In genomic region chr1:147808025-147808424, GRCh38 we compare ENCODE assay signal across 1 cellular context.
A peak's percentile ranks its signal among the peaks of the same experiment; 100 is the strongest.
TF ChIP-seq lines count a peak whose summit lies in the region.

No MANE protein-coding gene starts in this region.

TF ChIP-seq in HepG2, 621 proteins besides CTCF, POLR2A, EP300 and RAD21 (continued from another document and continues in another):
- TF ChIP-seq FUBP1 (CRISPR knock-in tag; IDR thresholded peaks at IDR 0.05; ENCODE audit: borderline replicate concordance), result no peak
- no peak for TF ChIP-seq IRF1 (CRISPR knock-in tag; IDR thresholded peaks at IDR 0.05; ENCODE audit: low read depth)
- 0 out of 2 replicates have a peak, but pooled peaks have one; percentile 25 for TF ChIP-seq HNF1A (IDR thresholded peaks at IDR 0.05; ENCODE audit: low read depth)
- peak; percentile 38; the same call in 1 of the 2 replicates for TF ChIP-seq HNF1A (CRISPR knock-in tag; IDR thresholded peaks at IDR 0.05; ENCODE audit: borderline replicate concordance)
- no peak for TF ChIP-seq ZNF17 (CRISPR knock-in tag; IDR thresholded peaks at IDR 0.05)
- TF ChIP-seq ZNF235 (CRISPR knock-in tag; IDR thresholded peaks at IDR 0.05; ENCODE audit: borderline replicate concordance), result no peak
- TF ChIP-seq ZNF614 (CRISPR knock-in tag; IDR thresholded peaks at IDR 0.05; ENCODE audit: borderline replicate concordance), result peak; percentile 79
- TF ChIP-seq ZNF264 (CRISPR knock-in tag; IDR thresholded peaks at IDR 0.05), result 0 out of 2 replicates have a peak, but pooled peaks have one; percentile 61
- no peak for TF ChIP-seq E2F5 (CRISPR knock-in tag; conservative IDR thresholded peaks at IDR 0.05)
- TF ChIP-seq IKZF5 (CRISPR knock-in tag; IDR thresholded peaks at IDR 0.05), result peak; percentile 74; the same call in 1 of the 2 replicates
- no peak for TF ChIP-seq PCBP2 (optimal IDR thresholded peaks at IDR 0.05; ENCODE audit: low read depth, low read length, poor library complexity, severe bottlenecking)
- TF ChIP-seq FOSL2 (CRISPR knock-in tag; IDR thresholded peaks at IDR 0.05), result peak; percentile 85
- TF ChIP-seq AHDC1 (CRISPR knock-in tag; IDR thresholded peaks at IDR 0.05; ENCODE audit: borderline replicate concordance), result peak; percentile 95
- TF ChIP-seq STAT6 (CRISPR knock-in tag; IDR thresholded peaks at IDR 0.05; ENCODE audit: borderline replicate concordance), result no peak
- no peak for TF ChIP-seq ZSCAN31 (CRISPR knock-in tag; IDR thresholded peaks at IDR 0.05; ENCODE audit: low read depth)
- TF ChIP-seq TEAD3 (CRISPR knock-in tag; optimal IDR thresholded peaks at IDR 0.05; ENCODE audit: borderline replicate concordance), result peak; percentile 81
- TF ChIP-seq GLI4 (CRISPR knock-in tag; IDR thresholded peaks at IDR 0.05; ENCODE audit: borderline replicate concordance), result no peak
- TF ChIP-seq KDM1A (CRISPR knock-in tag; IDR thresholded peaks at IDR 0.05), result peak; percentile 80; the same call in 1 of the 2 replicates
- peak; percentile 59; the same call in 1 of the 2 replicates for TF ChIP-seq SALL2 (CRISPR knock-in tag; IDR thresholded peaks at IDR 0.05)
- TF ChIP-seq SP140L (CRISPR knock-in tag; IDR thresholded peaks at IDR 0.05; ENCODE audit: borderline replicate concordance), result 0 out of 2 replicates have a peak, but pooled peaks have one; percentile 45
- 0 out of 2 replicates have a peak, but pooled peaks have one; percentile 5 for TF ChIP-seq STAG1 (CRISPR knock-in tag; IDR thresholded peaks at IDR 0.05)
- TF ChIP-seq SNRNP70 (IDR thresholded peaks at IDR 0.05; ENCODE audit: low read depth, low read length), result no peak
- TF ChIP-seq ZMYM4 (CRISPR knock-in tag; IDR thresholded peaks at IDR 0.05), result peak; percentile 80
- TF ChIP-seq CBFB (CRISPR knock-in tag; IDR thresholded peaks at IDR 0.05), result 0 out of 2 replicates have a peak, but pooled peaks have one; percentile 38
- TF ChIP-seq LCORL (IDR thresholded peaks at IDR 0.05), result peak; percentile 74
- TF ChIP-seq LCORL (CRISPR knock-in tag; IDR thresholded peaks at IDR 0.05), result peak; percentile 91
- peak; percentile 71; the same call in 1 of the 2 replicates for TF ChIP-seq TFAP4 (IDR thresholded peaks at IDR 0.05; ENCODE audit: borderline replicate concordance, low read depth)
- TF ChIP-seq NFIC (IDR thresholded peaks at IDR 0.05; ENCODE audit: low read length), result peak; percentile 56; the same call in 1 of the 2 replicates
- peak; percentile 87 for TF ChIP-seq ZBTB37 (CRISPR knock-in tag; IDR thresholded peaks at IDR 0.05)
- peak; percentile 95 for TF ChIP-seq BCL6 (CRISPR knock-in tag; IDR thresholded peaks at IDR 0.05)
- TF ChIP-seq FOXP1 (IDR thresholded peaks at IDR 0.05), result no peak
- peak; percentile 77; the same call in 1 of the 2 replicates for TF ChIP-seq FOXP1 (CRISPR knock-in tag; IDR thresholded peaks at IDR 0.05)
- TF ChIP-seq SRY (CRISPR knock-in tag; IDR thresholded peaks at IDR 0.05), result no peak
- 0 out of 2 replicates have a peak, but pooled peaks have one; percentile 15 for TF ChIP-seq MAFF (IDR thresholded peaks at IDR 0.05; ENCODE audit: low read depth, low read length)
- TF ChIP-seq SMC3 (IDR thresholded peaks at IDR 0.05; ENCODE audit: low read length), result peak; percentile 43; the same call in 1 of the 2 replicates
- TF ChIP-seq RXRB (CRISPR knock-in tag; IDR thresholded peaks at IDR 0.05; ENCODE audit: borderline replicate concordance), result peak; percentile 86
